ENCODE assay signal across 2 cellular contexts in genomic region chr13:26678796-26679195, GRCh38.
TF ChIP-seq lines count a peak whose summit lies in the region.

No MANE protein-coding gene starts in this region.

TF ChIP-seq in HCT116, 20 proteins besides CTCF, POLR2A, EP300 and RAD21 (continued from another document):
- TF ChIP-seq ZBTB33 (IDR thresholded peaks at IDR 0.05; ENCODE audit: extremely low read depth, insufficient replicate concordance, low read length) = no peak
- TF ChIP-seq MAX (IDR thresholded peaks at IDR 0.05) = no peak
- no peak for TF ChIP-seq POLR2AphosphoS5 (IDR thresholded peaks at IDR 0.05; ENCODE audit: low read depth, low read length)
- no peak for TF ChIP-seq CEBPB (IDR thresholded peaks at IDR 0.05; ENCODE audit: low read depth)
- no peak for TF ChIP-seq SIN3A (IDR thresholded peaks at IDR 0.05; ENCODE audit: low read depth)
- no peak for TF ChIP-seq EZH2phosphoT487 (IDR thresholded peaks at IDR 0.05; ENCODE audit: borderline replicate concordance)
- TF ChIP-seq EZH2 (IDR thresholded peaks at IDR 0.05) = no peak
- no peak for TF ChIP-seq CBX3 (IDR thresholded peaks at IDR 0.05; ENCODE audit: low read depth)
- TF ChIP-seq ZFX (IDR thresholded peaks at IDR 0.05) = no peak
- no peak for TF ChIP-seq YY1 (IDR thresholded peaks at IDR 0.05; ENCODE audit: extremely low read depth, insufficient replicate concordance, low read depth, low read length)
- no peak for TF ChIP-seq ATF3 (IDR thresholded peaks at IDR 0.05)
- no peak for TF ChIP-seq ELF1 (IDR thresholded peaks at IDR 0.05; ENCODE audit: borderline replicate concordance, low read depth)
- no peak for TF ChIP-seq EGR1 (IDR thresholded peaks at IDR 0.05; ENCODE audit: low read depth)
- TF ChIP-seq REST (IDR thresholded peaks at IDR 0.05; ENCODE audit: low read depth) = no peak

TF ChIP-seq in HepG2, 621 proteins besides CTCF, POLR2A, EP300 and RAD21:
- TF ChIP-seq DMTF1 (CRISPR knock-in tag; IDR thresholded peaks at IDR 0.05) = no peak
- no peak for TF ChIP-seq NCOA2 (CRISPR knock-in tag; IDR thresholded peaks at IDR 0.05)
